Comparison of ENCODE assay signal across 9 cellular contexts in the genomic region with DNA sequence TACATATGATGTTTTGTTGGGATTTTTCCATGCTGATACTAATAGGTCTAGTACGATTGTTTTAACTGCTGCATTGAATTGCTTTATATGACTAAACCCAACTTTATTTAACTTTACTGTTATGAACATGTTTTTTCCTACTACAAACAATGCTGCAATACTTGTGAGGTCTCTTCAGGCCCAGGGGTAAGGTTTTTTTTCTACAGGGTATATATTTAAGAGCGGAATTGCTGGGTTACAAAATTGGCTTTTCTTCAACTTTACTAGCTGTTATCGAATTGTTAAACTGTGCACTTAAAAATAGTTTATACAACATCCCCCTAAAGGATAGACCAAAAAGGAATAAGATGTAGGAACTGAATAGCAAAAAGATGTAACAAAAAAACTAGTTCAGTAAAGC.
"Had no signal": no experiment of that assay in that cellular context is flagged by ENCODE, and none has a peak within 500 bp of the region (broad histone marks: within the 10 kb centered on the region; RNA-seq: fewer than 3 reads in every experiment).

No MANE protein-coding gene starts in this region.

- ATAC-seq: GM23338, HCT116 had no signal

- H3K9me3 ChIP-seq: HAP-1 had no signal

- H3K4me1 ChIP-seq: HAP-1 had no signal

- DNase-seq: GM23248, GOT3, H7, H9, HCEC 1CT, HFFc6 had no signal

- H3K4me2 ChIP-seq: GM23338 had no signal

- H3K27ac Mint-ChIP-seq: GM23338, H9, HFFc6 had no signal

- H3K9ac ChIP-seq: GM23248 had no signal

- H3K27ac ChIP-seq: GM23248 had no signal

- H3K4me3 ChIP-seq: GM23248, GM23338, HAP-1 had no signal

- H3K4me3 Mint-ChIP-seq: GM23338, H9, HFFc6 had no signal

- H2AFZ ChIP-seq: GM23248, GM23338 had no signal

- H3K4me1 Mint-ChIP-seq: GM23338, H9 had no signal

- H3K36me3 ChIP-seq: HAP-1 had no signal
